ENCODE assay signal across 16 cellular contexts in the genomic region with DNA sequence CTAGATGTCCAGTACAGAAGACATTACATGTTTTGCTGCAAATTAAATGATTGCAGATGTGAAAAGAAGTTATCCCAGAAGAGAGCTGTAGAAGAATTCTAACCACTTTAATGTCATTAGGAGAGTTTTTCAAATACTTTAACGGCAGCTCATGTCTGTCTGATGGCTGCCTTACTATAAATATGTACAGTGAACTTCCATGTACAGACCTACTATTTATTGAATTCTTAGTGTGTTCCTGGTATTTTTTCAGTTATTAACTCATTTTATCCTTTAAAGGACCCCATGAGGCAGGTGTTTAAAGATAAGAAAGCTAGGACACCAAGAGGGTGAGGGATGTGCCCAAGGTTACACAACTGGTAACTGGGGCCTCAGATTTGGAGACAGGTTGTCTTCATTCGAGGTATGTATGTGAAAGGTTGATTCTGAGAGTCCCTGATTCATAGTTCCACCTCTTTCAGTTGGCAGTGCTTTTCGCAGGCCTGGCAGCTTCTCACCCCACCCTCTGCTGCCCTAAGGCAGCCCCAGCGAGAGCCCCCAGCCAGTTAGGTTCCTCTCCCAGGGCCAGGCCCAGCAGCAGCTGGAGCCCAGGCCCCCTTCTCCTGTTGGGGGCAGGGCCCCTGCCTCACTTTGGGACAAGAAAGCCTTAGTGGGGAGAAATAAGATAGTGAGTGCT.
DNase-seq lines count a peak whose midpoint lies in the region; ATAC-seq and TF ChIP-seq lines count a peak whose summit lies in the region.
"Had no signal": no experiment of that assay in that cellular context is flagged by ENCODE, and none has a peak within 500 bp of the region (broad histone marks: within the 10 kb centered on the region; RNA-seq: fewer than 3 reads in every experiment).

No MANE protein-coding gene starts in this region.

- no peaks in the 10 kb centered on the region for H3F3A ChIP-seq in smooth muscle cell (ENCODE audit: low read depth)

- H3K36me3 ChIP-seq in smooth muscle cell (ENCODE audit: low read depth): no peaks in the 10 kb centered on the region

- peaks cover 60% of the 10 kb centered on the region for H3K4me1 Mint-ChIP-seq in chondrocyte (ENCODE audit: low read depth)

- H4K20me1 ChIP-seq in smooth muscle cell (ENCODE audit: low read depth): peaks cover 55% of the 10 kb centered on the region

- no peaks in the 10 kb centered on the region for H3K27me3 ChIP-seq in smooth muscle cell (ENCODE audit: low read depth)
- H3K27me3 ChIP-seq: neutrophil, SJSA1 had no signal

- WGBS in smooth muscle cell (ENCODE audit: low lambda C conversion rate): 73% methylated on average over 4 of the region's 4 CpGs

- no peak for TF ChIP-seq CTCF in chondrocyte (IDR thresholded peaks at IDR 0.05)
- TF ChIP-seq CTCF in smooth muscle cell (IDR thresholded peaks at IDR 0.05; ENCODE audit: borderline replicate concordance, insufficient read depth, poor library complexity, severe bottlenecking): no peak

- H3K27ac ChIP-seq in smooth muscle cell (ENCODE audit: low read depth): peak overlapping the region; percentile 17
- H3K27ac ChIP-seq: neutrophil, SJSA1 had no signal

- peaks cover 33% of the 10 kb centered on the region for H3K36me3 Mint-ChIP-seq in chondrocyte (ENCODE audit: low read depth)

- no peak overlapping the region for H3K4me2 ChIP-seq in smooth muscle cell

- H3K9me3 Mint-ChIP-seq in chondrocyte (ENCODE audit: low read depth): no peaks in the 10 kb centered on the region

- no peaks in the 10 kb centered on the region for H3K27me3 Mint-ChIP-seq in chondrocyte (ENCODE audit: low read depth)
- H3K27me3 Mint-ChIP-seq: CD4-positive, alpha-beta memory T cell had no signal

- no peak overlapping the region for H2AFZ ChIP-seq in smooth muscle cell (ENCODE audit: low read depth)

- no peaks in the 10 kb centered on the region for H3K79me2 ChIP-seq in smooth muscle cell (ENCODE audit: low read depth)

- no peak overlapping the region for H3K9ac ChIP-seq in smooth muscle cell (ENCODE audit: low read depth)

- peak overlapping the region; percentile 89 for H3K27ac Mint-ChIP-seq in chondrocyte (ENCODE audit: unreplicated experiment)

- H3K4me1 ChIP-seq in smooth muscle cell (ENCODE audit: low read depth): peaks cover 3% of the 10 kb centered on the region

- DNase-seq in GM04504 (ENCODE audit: low read depth) (peak; percentile 32), chondrocyte (ENCODE audit: low spot score) (no peak), left ventricle myocardium superior (peak; percentile 65), smooth muscle cell (lab: John Stamatoyannopoulos, UW; ENCODE audit: unreplicated experiment) (no peak), HuH-7 (ENCODE audit: low spot score) (no peak), activated T-cell treated with anti-CD3 and anti-CD28 coated beads for 4 hours (no peak), SW 1271 (lab: John Stamatoyannopoulos, UW) (no peak)
- DNase-seq: activated T-cell treated with anti-CD3 and anti-CD28 coated beads, Interleukin-2, amount 50 U/mL, for 48 hours; amniotic stem cell; CD4-positive, alpha-beta memory T cell; NCI-H1092; small intestine; stimulated activated naive CD4-positive, alpha-beta T cell treated with Interleukin-2 at 50 U/mL for 16 hours had no signal

- intact Hi-C loops in left ventricle myocardium superior (cut with micrococcal nuclease): no loop called here

- H3K4me3 ChIP-seq in smooth muscle cell: no peak overlapping the region
- H3K4me3 ChIP-seq: SJSA1 had no signal

- ATAC-seq in left ventricle myocardium superior: peak; percentile 86
- ATAC-seq: HCT116 had no signal

- no peaks in the 10 kb centered on the region for H3K9me3 ChIP-seq in smooth muscle cell (replicated peaks; ENCODE audit: low read depth)
- H3K9me3 ChIP-seq: neutrophil, SJSA1 had no signal

- H3K4me3 Mint-ChIP-seq in chondrocyte (ENCODE audit: unreplicated experiment): no peak overlapping the region
- H3K4me3 Mint-ChIP-seq: CD4-positive, alpha-beta memory T cell had no signal

Comparison
In these comparisons a context has a peak if more than half of its experiments do, and no peak if none do; other contexts are left out.
1. DNase-seq: peak in GM04504 (single experiment) and left ventricle myocardium superior (single experiment); none in chondrocyte (single experiment), smooth muscle cell (single experiment), HuH-7 (single experiment), activated T-cell treated with anti-CD3 and anti-CD28 coated beads for 4 hours (single experiment) and SW 1271 (0 of 2).